19 cellular contexts compared by ENCODE assay signal in the genomic region with DNA sequence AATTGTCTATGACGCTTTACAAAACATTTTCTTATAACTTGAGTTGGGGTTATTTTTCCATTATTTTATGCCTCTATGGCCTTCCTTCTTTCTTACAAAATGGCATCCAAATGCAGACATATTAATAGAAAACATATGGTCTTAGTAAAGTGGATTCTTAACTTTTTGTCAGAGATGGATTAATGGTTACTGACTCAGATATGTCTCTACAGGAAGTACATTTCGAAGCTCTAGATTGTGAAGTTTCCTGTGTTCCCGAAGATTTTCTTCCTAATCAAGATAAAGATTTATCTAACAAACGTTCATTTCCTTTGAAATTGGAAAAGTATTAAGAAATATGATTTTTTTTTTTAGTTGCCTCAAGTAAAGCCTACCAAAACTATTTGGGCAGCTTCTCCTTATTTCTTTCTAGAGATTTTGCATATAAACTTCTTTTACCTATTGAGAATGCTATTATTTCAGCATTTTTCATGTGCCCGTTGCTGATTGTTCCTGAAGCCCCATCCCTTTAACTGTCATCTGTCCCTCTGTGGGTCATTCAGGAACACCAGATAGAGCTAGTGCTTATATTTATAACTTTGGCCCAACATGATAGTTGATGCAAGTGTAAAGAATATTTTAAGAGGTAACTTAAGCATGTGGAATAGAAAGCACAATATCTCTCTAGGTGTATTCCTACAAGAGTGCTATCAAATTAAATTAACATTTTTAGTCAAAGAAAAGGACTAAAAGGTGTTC.
DNase-seq lines count a peak whose midpoint lies in the region; ATAC-seq and TF ChIP-seq lines count a peak whose summit lies in the region.
"Had no signal": no experiment of that assay in that cellular context is flagged by ENCODE, and none has a peak within 500 bp of the region (broad histone marks: within the 10 kb centered on the region; RNA-seq: fewer than 3 reads in every experiment).

No MANE protein-coding gene starts in this region.

- peaks cover 28% of the 10 kb centered on the region for H3K4me1 ChIP-seq in foreskin keratinocyte
- H3K4me1 ChIP-seq: prostate gland, thyroid gland had no signal

- H3K27me3 ChIP-seq in foreskin keratinocyte = no peaks in the 10 kb centered on the region
- H3K27me3 ChIP-seq: thyroid gland had no signal

- TF ChIP-seq CTCF in astrocyte of the cerebellum (IDR thresholded peaks at IDR 0.05; ENCODE audit: low read depth, low read length, missing control alignments) (no peak), foreskin keratinocyte (conservative IDR thresholded peaks at IDR 0.05) (no peak)

- DNase-seq in AG08395 (ENCODE audit: low spot score) = peak; percentile 10
- DNase-seq in HS-5 (ENCODE audit: low read depth) = peak; percentile 58
- peak; percentile 5 for DNase-seq in astrocyte of the cerebellum (ENCODE audit: low read depth)
- peak in 1 of 2 donors; percentile 26 for DNase-seq in foreskin keratinocyte
- DNase-seq in ecto neural progenitor cell (ENCODE audit: low spot score) = no peak
- DNase-seq in globus pallidus (ENCODE audit: low spot score) = no peak
- DNase-seq: activated CD4-positive, alpha-beta T cell treated with anti-CD3 and anti-CD28 coated beads, Interleukin-2, amount 10 ng/mL, durations not matched to agents 7 days and 5 days; activated naive CD8-positive, alpha-beta T cell treated with anti-CD3 and anti-CD28 coated beads, Interleukin-2, amount 10 ng/mL, durations not matched to agents 7 days and 5 days; CD4-positive, alpha-beta memory T cell; H9; mucosa of descending colon; NCI-H1417; NCI-H526 treated with DMSO at 0.1 percent for 48 hours; stimulated activated naive CD4-positive, alpha-beta T cell; thyroid gland had no signal

- in situ Hi-C loops in astrocyte of the cerebellum (cut with HindIII; ENCODE audit: low sequenced_read_pairs) = no loop called here

- H3K27ac ChIP-seq in foreskin keratinocyte = no peak overlapping the region
- H3K27ac ChIP-seq: prostate gland, thyroid gland, VCaP had no signal

- no peak overlapping the region for H3K4me3 ChIP-seq in astrocyte of the cerebellum (ENCODE audit: low read depth, low read length)
- H3K4me3 ChIP-seq: mucosa of descending colon, prostate gland, thyroid gland had no signal

- peak; percentile 23 for ATAC-seq in foreskin keratinocyte
- no peak for ATAC-seq in GM18502 (IDR thresholded peaks at IDR 0.05; ENCODE audit: poor library complexity, unreplicated experiment)
- no peak for ATAC-seq in GM18511 (IDR thresholded peaks at IDR 0.05; ENCODE audit: unreplicated experiment)
- ATAC-seq: mucosa of descending colon had no signal

Comparison
In these comparisons a context has a peak if more than half of its experiments do, and no peak if none do; other contexts are left out.
1. DNase-seq: peak in AG08395 (single experiment), HS-5 (single experiment) and astrocyte of the cerebellum (single experiment); none in ecto neural progenitor cell (single experiment) and globus pallidus (single experiment).